In genomic region chr4:1028574-1029220, GRCh38 we compare ENCODE assay signal across 21 cellular contexts. TPM values are rescaled to one million over a fixed set of nuclear protein-coding genes. Genes with fewer than 3 reads are reported as not detected.
A peak's percentile ranks its signal among the peaks of the same experiment; 100 is the strongest.
DNase-seq lines count a peak whose midpoint lies in the region; ATAC-seq, FAIRE-seq and TF ChIP-seq lines count a peak whose summit lies in the region.
"Had no signal": no experiment of that assay in that cellular context is flagged by ENCODE, and none has a peak within 500 bp of the region (broad histone marks: within the 10 kb centered on the region; RNA-seq: fewer than 3 reads in every experiment).

No MANE protein-coding gene starts in this region.

- TF ChIP-seq EP300 in K562 (IDR thresholded peaks at IDR 0.05; ENCODE audit: low read length): no peak

- no peak overlapping the region for H4K5ac ChIP-seq in H9 (ENCODE audit: insufficient read length, low read depth, low read length)

- no peak overlapping the region for H2AFZ ChIP-seq in H9 (ENCODE audit: low read length)
- H2AFZ ChIP-seq in K562 (ENCODE audit: low read depth, low read length): no peak overlapping the region
- H2AFZ ChIP-seq in neuronal stem cell (ENCODE audit: low read length): no peak overlapping the region

- H4K8ac ChIP-seq in H9 (replicated peaks; ENCODE audit: insufficient read length, low read depth, low read length): no peak overlapping the region
- H4K8ac ChIP-seq in neuronal stem cell (ENCODE audit: low read depth, low read length): peak overlapping the region; percentile 43

- no TSS peak for BruUV-seq in K562 (replicated peaks; lab: Mats Ljungman, UMichigan)

- ATAC-seq in K562 (no peak), HG02623 (IDR thresholded peaks at IDR 0.05; ENCODE audit: unreplicated experiment) (no peak), GM18502 (IDR thresholded peaks at IDR 0.05; ENCODE audit: poor library complexity, unreplicated experiment) (no peak)
- ATAC-seq: CD8-positive, alpha-beta T cell had no signal

- H3K79me1 ChIP-seq in H9 (ENCODE audit: insufficient read depth, low read depth, low read length, poor library complexity, severe bottlenecking) (no peaks in the 10 kb centered on the region), neuronal stem cell (ENCODE audit: low read depth, low read length) (peaks cover 5% of the 10 kb centered on the region)

- H3K23me2 ChIP-seq in H9 (ENCODE audit: insufficient read length, low read depth, low read length, poor library complexity, severe bottlenecking): no peaks in the 10 kb centered on the region

- no peak overlapping the region for H2BK20ac ChIP-seq in H9 (ENCODE audit: low read depth, low read length, poor library complexity, severe bottlenecking)

- H3K23ac ChIP-seq in H9 (ENCODE audit: insufficient read length, low read depth, low read length) (no peak overlapping the region), neuronal stem cell (ENCODE audit: low read depth, low read length, poor library complexity) (peak overlapping the region; percentile 89)

- H2BK12ac ChIP-seq in H9 (ENCODE audit: insufficient read length, low read depth, low read length): no peak overlapping the region
- H2BK12ac ChIP-seq in neuronal stem cell (ENCODE audit: low read length): peak overlapping the region; percentile 99

- H2BK5ac ChIP-seq in H9 (ENCODE audit: insufficient read length, low read length) (no peak overlapping the region), neuronal stem cell (ENCODE audit: low read length) (peak overlapping the region; percentile 90)

- H3K79me2 ChIP-seq in H9 (ENCODE audit: insufficient read depth, low read length): no peaks in the 10 kb centered on the region
- H3K79me2 ChIP-seq in K562 (ENCODE audit: control insufficient read depth, insufficient read depth, low read length): no peaks in the 10 kb centered on the region

- no peak overlapping the region for H3T11ph ChIP-seq in H9 (ENCODE audit: low read length)

- no peak overlapping the region for H3K56ac ChIP-seq in H9 (ENCODE audit: insufficient read length, low read depth, low read length)

- TF ChIP-seq RAD21 in K562 (CRISPR knock-in tag; conservative IDR thresholded peaks at IDR 0.05 in 1 of 2, IDR thresholded peaks at IDR 0.05 in 1 of 2): no peak

- H3K4me2 ChIP-seq in H9 (ENCODE audit: insufficient read depth, insufficient read length, low read length) (no peak overlapping the region), K562 (ENCODE audit: insufficient read depth, low read length) (no peak overlapping the region), neuronal stem cell (ENCODE audit: insufficient read depth, low read length, poor library complexity, severe bottlenecking) (no peak overlapping the region)
- H3K4me2 ChIP-seq: KMS-11 had no signal

- H3K36me3 Mint-ChIP-seq in H9 (ENCODE audit: insufficient read depth in 1 of 3, low read depth in 3 of 3): peaks cover 8 to 13% (median 12%) of the 10 kb centered on the region in 3 experiments; a peak in 6 of 7 replicates

- DNase-seq in 8988T (peak; percentile 41), H9 (no peak), K562 (ENCODE audit: extremely low read depth in 1 of 4, low spot score in 3 of 4) (no peak), neuronal stem cell (ENCODE audit: low spot score) (no peak)
- DNase-seq in activated CD4-positive, CD25-positive, alpha-beta regulatory T cell treated with anti-CD3 and anti-CD28 coated beads, Interleukin-2, amount 50 U/mL, for 72 hours: no peak
- DNase-seq: CD8-positive, alpha-beta T cell; COR-L47; DMS153; DMS79 treated with DMSO at 0.1 percent for 48 hours; EL; IMR-90 had no signal

- no peak overlapping the region for H3K4ac ChIP-seq in H9 (ENCODE audit: low read depth, low read length)
- peak overlapping the region; percentile 89 for H3K4ac ChIP-seq in neuronal stem cell (ENCODE audit: low read length)

- H3K4me1 ChIP-seq in H9 (ENCODE audit: insufficient read depth, low read length) (no peaks in the 10 kb centered on the region; the same call in 1 of the 2 replicates), K562 (replicated peaks in 1 of 2; ENCODE audit: control insufficient read depth in 2 of 2, insufficient read depth in 2 of 2, low read length in 2 of 2) (peaks cover 3 to 77% of the 10 kb centered on the region in 2 experiments; a peak in 4 of 5 replicates), neuronal stem cell (ENCODE audit: control insufficient read depth in 2 of 2, insufficient read depth in 1 of 2, low read depth in 1 of 2, low read length in 2 of 2) (peaks cover 12 to 35% of the 10 kb centered on the region in 2 donors)

- peak; percentile 28; the same call in 1 of the 2 replicates for TF ChIP-seq POLR2A in K562 (conservative IDR thresholded peaks at IDR 0.05)

- no peak overlapping the region for H2BK120ac ChIP-seq in H9 (ENCODE audit: low read depth, low read length, poor library complexity, severe bottlenecking)
- no peak overlapping the region for H2BK120ac ChIP-seq in neuronal stem cell (ENCODE audit: low read depth, low read length)

- H3K14ac ChIP-seq in H9 (ENCODE audit: insufficient read depth, low read length): no peak overlapping the region
- peak overlapping the region; percentile 98 for H3K14ac ChIP-seq in neuronal stem cell (ENCODE audit: low read length)

- H3K9me3 Mint-ChIP-seq in H9: peaks cover 0 to 2% of the 10 kb centered on the region in 2 experiments; a peak in 1 of 5 replicates
- H3K9me3 Mint-ChIP-seq: CD8-positive, alpha-beta T cell had no signal

- no peak overlapping the region for H2BK15ac ChIP-seq in H9 (ENCODE audit: low read depth, low read length)
- H2BK15ac ChIP-seq in neuronal stem cell (ENCODE audit: low read length): peak overlapping the region; percentile 58

- H2AK5ac ChIP-seq in H9 (ENCODE audit: insufficient read length, low read length) (no peak overlapping the region), neuronal stem cell (ENCODE audit: low read depth, low read length) (peak overlapping the region; percentile 100)

- H4K20me1 ChIP-seq in H9 (ENCODE audit: control insufficient read depth, insufficient read depth, insufficient read length): no peaks in the 10 kb centered on the region
- H4K20me1 ChIP-seq in K562 (replicated peaks; ENCODE audit: control insufficient read depth, insufficient read depth, low read length): no peaks in the 10 kb centered on the region

- in situ Hi-C loops in K562 (cut with MboI): no loop called here

- H3K27me3 ChIP-seq in H9 (ENCODE audit: insufficient read depth, low read length) (no peaks in the 10 kb centered on the region), K562 (ENCODE audit: control insufficient read depth in 2 of 2, insufficient read depth in 2 of 2, low read length in 2 of 2) (0 out of 5 replicates have a peak, but pooled peaks cover 0 to 6% of the 10 kb centered on the region in 2 experiments), neuronal stem cell (ENCODE audit: control insufficient read depth in 3 of 3, insufficient read depth in 3 of 3, low read depth in 1 of 3, low read length in 3 of 3) (peaks cover 0 to 7% (median 0%) of the 10 kb centered on the region in 3 experiments)

- H3K9me3 ChIP-seq in H9 (ENCODE audit: control insufficient read depth, low read depth, low read length) (no peaks in the 10 kb centered on the region), K562 (replicated peaks; ENCODE audit: control insufficient read depth, insufficient read depth, low read depth, low read length) (no peaks in the 10 kb centered on the region; the same call in 1 of the 2 replicates), neuronal stem cell (replicated peaks in 1 of 2; ENCODE audit: control insufficient read depth in 2 of 2, insufficient read depth in 1 of 2, low read depth in 1 of 2, low read length in 2 of 2) (peaks cover 0 to 11% of the 10 kb centered on the region in 2 donors)

- H4K91ac ChIP-seq in H9 (ENCODE audit: insufficient read length, low read depth, low read length) (no peak overlapping the region), neuronal stem cell (ENCODE audit: low read depth, low read length, poor library complexity) (no peak overlapping the region)

- no peak for TF ChIP-seq CTCF in H9 (conservative IDR thresholded peaks at IDR 0.05)
- no peak for TF ChIP-seq CTCF in K562 (IDR thresholded peaks at IDR 0.05 in 2 of 3, conservative IDR thresholded peaks at IDR 0.05 in 1 of 3; ENCODE audit: insufficient read depth in 2 of 3, low read depth in 1 of 3, low read length in 3 of 3)

- no peak overlapping the region for H3K4me3 Mint-ChIP-seq in H9
- H3K4me3 Mint-ChIP-seq: B cell; CD14-positive monocyte; CD8-positive, alpha-beta T cell had no signal

- CTCF ChIA-PET in K562 (lab: Yijun Ruan, JAX; ENCODE audit: low intra/inter-chr PET ratio): no interaction called here

- no peak overlapping the region for H3K4me3 ChIP-seq in K562
- H3K4me3 ChIP-seq in neuronal stem cell (ENCODE audit: low read length in 2 of 2): peak overlapping the region in 1 of 2 donors; percentile 34

- H3K27ac Mint-ChIP-seq in H9: no peak overlapping the region
- H3K27ac Mint-ChIP-seq: B cell; CD14-positive monocyte; CD8-positive, alpha-beta T cell had no signal

- H3K9ac ChIP-seq in H9 (ENCODE audit: extremely low read depth, insufficient read length, low read length): no peak overlapping the region
- H3K9ac ChIP-seq in K562 (ENCODE audit: insufficient read depth in 1 of 2, low read depth in 2 of 2, low read length in 2 of 2): peak overlapping the region in 1 of 2 experiments; percentile 70; a peak in 1 of 4 replicates
- H3K9ac ChIP-seq in neuronal stem cell (ENCODE audit: low read depth, low read length, poor library complexity): peak overlapping the region; percentile 77
- H3K9ac ChIP-seq: KMS-11 had no signal

- no peak for FAIRE-seq in K562 (lab: Jason Lieb, UNC)
- FAIRE-seq: D721Med, G401.6, GM12892, GM19239, H54 had no signal

- H3K18ac ChIP-seq in H9 (ENCODE audit: insufficient read length, low read depth, low read length): peak overlapping the region; percentile 0
- peak overlapping the region; percentile 5 for H3K18ac ChIP-seq in neuronal stem cell (ENCODE audit: low read length)

- no peaks in the 10 kb centered on the region for H3K27me3 Mint-ChIP-seq in H9 (ENCODE audit: low read depth)
- H3K27me3 Mint-ChIP-seq: B cell had no signal

- H3K4me1 Mint-ChIP-seq in H9: peaks cover 0 to 4% of the 10 kb centered on the region in 2 experiments; a peak in 1 of 4 replicates

- no CpG with 5 or more reads among the region's 36 CpGs for WGBS in H9 (ENCODE audit: extremely low coverage, insufficient read length, low lambda C conversion rate)
- WGBS in K562 (ENCODE audit: insufficient coverage, low coverage, missing lambda C conversion rate): 42% methylated on average over 24 of the region's 36 CpGs
- WGBS in neuronal stem cell (ENCODE audit: extremely low coverage in 2 of 2, insufficient read length in 2 of 2, insufficient replicate concordance in 1 of 2), 2 donors: no CpG with 5 or more reads among the region's 36 CpGs

- peaks cover 22% of the 10 kb centered on the region; the same call in 2 of the 3 replicates for H3K36me3 ChIP-seq in K562 (ENCODE audit: control insufficient read depth, insufficient read depth, low read length)
- peaks cover 20 to 27% of the 10 kb centered on the region in 2 donors for H3K36me3 ChIP-seq in neuronal stem cell (replicated peaks in 1 of 2; ENCODE audit: control insufficient read depth in 2 of 2, insufficient read depth in 2 of 2, low read length in 2 of 2)

- POLR2A ChIA-PET in K562 (lab: Yijun Ruan, JAX): interaction anchor here (0.7 kb wide), 1 partner anchor 315 kb away, joined by 3 read pairs; no protein-coding TSS in a partner anchor

- H3K9me1 ChIP-seq in K562 (ENCODE audit: control insufficient read depth, insufficient read depth, low read length): no peaks in the 10 kb centered on the region

- H3K27ac ChIP-seq in H9 (ENCODE audit: insufficient read length, low read depth, low read length): no peak overlapping the region
- no peak overlapping the region for H3K27ac ChIP-seq in K562 (ENCODE audit: extremely low read depth, low read depth, low read length)
- H3K27ac ChIP-seq in neuronal stem cell (replicated peaks; ENCODE audit: low read length): peak overlapping the region; percentile 9
- H3K27ac ChIP-seq: KMS-11 had no signal

- intact Hi-C loops in K562 (cut with micrococcal nuclease): no loop called here

RNA-seq across cellular contexts. Expression of gene FGFRL1, which starts 17.3 kb away (rescaled TPM):
- total RNA-seq in H9 (2021) (25.8 and 26.1 TPM in 2 replicates), K562 (2014; rRNA removed) (21.6 and 30.7 TPM in 2 replicates), K562 (2014; rRNA removed; fragmentation: Illumina TruSeq; extraction: Trizol) (5.3 and 7.1 TPM in 2 replicates), K562 (2015; rRNA removed; fragmentation: Illumina TruSeq; extraction: Trizol) (10.4 and 11.4 TPM in 2 replicates), K562 (2021) (45.6 and 49.9 TPM in 2 replicates)
- 24.3 and 107 TPM in 2 replicates for total RNA-seq in K562 (2011; cell fraction: chromatin; rRNA removed; ENCODE audit: low replicate concordance)
- total RNA-seq in K562 (2011; cell fraction: nucleolus; rRNA removed): 71.6 and 76.2 TPM in 2 replicates
- 78.9 and 124 TPM in 2 replicates for total RNA-seq in K562 (2011; cell fraction: nucleoplasm; rRNA removed)
- polyA plus RNA-seq in K562 (2011; rRNA removed) (14.6 and 18.3 TPM in 2 replicates), K562 (2014; fragmentation: Illumina TruSeq; extraction: Trizol) (17.1 and 25.2 TPM in 2 replicates), K562 (2014; fragmentation: Nextera tagmentation; extraction: Ambion mirVana) (under 1 TPM; 0.34 to 0.53 TPM), K562 (2014; rRNA removed) (15.1 and 15.6 TPM in 2 replicates)
- 39.0 and 72.2 TPM in 2 replicates for polyA plus RNA-seq in K562 (2011; cell fraction: cytosol; rRNA removed)
- polyA plus RNA-seq in K562 (2011; cell fraction: nucleus; rRNA removed): 55.9 and 72.5 TPM in 2 replicates
- 28.5 and 35.1 TPM in 2 replicates for polyA plus RNA-seq in K562 (2012)
- 73.8 and 144 TPM in 2 replicates for polyA minus RNA-seq in K562 (2011; rRNA and poly(A)+ RNA removed)
- polyA minus RNA-seq in K562 (2011; cell fraction: cytosol; rRNA and poly(A)+ RNA removed): 42.8 and 52.2 TPM in 2 replicates
- polyA minus RNA-seq in K562 (2011; cell fraction: nucleus; rRNA and poly(A)+ RNA removed): 20.8 and 21.0 TPM in 2 replicates
- 67.8 TPM for polyA plus RNA-seq in neuronal stem cell (2013, experiment 1 of 2)
- 66.3 TPM for polyA plus RNA-seq in neuronal stem cell (2013, experiment 2 of 2)

RNA-seq across cellular contexts. Expression of gene SLC26A1, which starts 35.5 kb away (rescaled TPM):
- total RNA-seq in H9 (2021) (0.09 and 0.13 TPM in 2 replicates), K562 (2014; rRNA removed) (1.6 TPM in 2 replicates), K562 (2014; rRNA removed; fragmentation: Illumina TruSeq; extraction: Trizol) (0.40 and 0.96 TPM in 2 replicates), K562 (2015; rRNA removed; fragmentation: Illumina TruSeq; extraction: Trizol) (1.8 and 2.2 TPM in 2 replicates), K562 (2021) (3.1 and 4.2 TPM in 2 replicates)
- 5.5 and 11.7 TPM in 2 replicates for total RNA-seq in K562 (2011; cell fraction: chromatin; rRNA removed; ENCODE audit: low replicate concordance)
- 8.4 and 9.3 TPM in 2 replicates for total RNA-seq in K562 (2011; cell fraction: nucleolus; rRNA removed)
- 4.1 and 4.2 TPM in 2 replicates for total RNA-seq in K562 (2011; cell fraction: nucleoplasm; rRNA removed)
- polyA plus RNA-seq in K562 (2011; rRNA removed) (0.95 and 2.0 TPM in 2 replicates), K562 (2014; fragmentation: Illumina TruSeq; extraction: Trizol) (0.56 and 0.69 TPM in 2 replicates), K562 (2014; fragmentation: Nextera tagmentation; extraction: Ambion mirVana) (under 1 TPM; 0.11 to 0.24 TPM), K562 (2014; rRNA removed) (1.4 and 2.1 TPM in 2 replicates)
- 1.0 and 2.7 TPM in 2 replicates for polyA plus RNA-seq in K562 (2011; cell fraction: cytosol; rRNA removed)
- polyA plus RNA-seq in K562 (2011; cell fraction: nucleus; rRNA removed): 9.1 and 12.1 TPM in 2 replicates
- 4.4 and 8.2 TPM in 2 replicates for polyA plus RNA-seq in K562 (2012)
- 0.51 and 0.74 TPM in 2 replicates for polyA minus RNA-seq in K562 (2011; rRNA and poly(A)+ RNA removed)
- 1.7 TPM in 2 replicates for polyA minus RNA-seq in K562 (2011; cell fraction: cytosol; rRNA and poly(A)+ RNA removed)
- 3.9 and 6.3 TPM in 2 replicates for polyA minus RNA-seq in K562 (2011; cell fraction: nucleus; rRNA and poly(A)+ RNA removed)
- 0.13 TPM for polyA plus RNA-seq in neuronal stem cell (2013, experiment 1 of 2)
- 0.15 TPM for polyA plus RNA-seq in neuronal stem cell (2013, experiment 2 of 2)
- total RNA-seq: IMR-90 had no signal

RNA-seq across cellular contexts. Expression of gene IDUA, which starts 41.9 kb away (rescaled TPM):
- total RNA-seq in H9 (2021) (9.4 and 14.5 TPM in 2 replicates), K562 (2014; rRNA removed) (9.9 and 10.1 TPM in 2 replicates), K562 (2014; rRNA removed; fragmentation: Illumina TruSeq; extraction: Trizol) (0.26 and 0.69 TPM in 2 replicates), K562 (2015; rRNA removed; fragmentation: Illumina TruSeq; extraction: Trizol) (3.1 and 4.8 TPM in 2 replicates), K562 (2021) (13.6 and 16.1 TPM in 2 replicates)
- 7.8 and 35.6 TPM in 2 replicates for total RNA-seq in K562 (2011; cell fraction: chromatin; rRNA removed; ENCODE audit: low replicate concordance)
- total RNA-seq in K562 (2011; cell fraction: nucleolus; rRNA removed): 35.8 and 36.4 TPM in 2 replicates
- 12.5 and 18.8 TPM in 2 replicates for total RNA-seq in K562 (2011; cell fraction: nucleoplasm; rRNA removed)
- polyA plus RNA-seq in K562 (2011; rRNA removed) (1.2 and 2.2 TPM in 2 replicates), K562 (2014; fragmentation: Illumina TruSeq; extraction: Trizol) (0.30 and 1.2 TPM in 2 replicates), K562 (2014; fragmentation: Nextera tagmentation; extraction: Ambion mirVana) (under 1 TPM; 0.04 to 0.13 TPM), K562 (2014; rRNA removed) (11.2 and 14.1 TPM in 2 replicates)
- polyA plus RNA-seq in K562 (2011; cell fraction: cytosol; rRNA removed): 0.90 and 2.8 TPM in 2 replicates
- 34.5 and 72.8 TPM in 2 replicates for polyA plus RNA-seq in K562 (2011; cell fraction: nucleus; rRNA removed)
- polyA plus RNA-seq in K562 (2012): 9.8 and 26.2 TPM in 2 replicates
- polyA minus RNA-seq in K562 (2011; rRNA and poly(A)+ RNA removed): 0.36 and 0.70 TPM in 2 replicates
- 7.3 and 13.7 TPM in 2 replicates for polyA minus RNA-seq in K562 (2011; cell fraction: cytosol; rRNA and poly(A)+ RNA removed)
- polyA minus RNA-seq in K562 (2011; cell fraction: nucleus; rRNA and poly(A)+ RNA removed): 10.0 and 12.1 TPM in 2 replicates
- polyA plus RNA-seq in neuronal stem cell (2013, experiment 1 of 2): 6.9 TPM
- 5.7 TPM for polyA plus RNA-seq in neuronal stem cell (2013, experiment 2 of 2)

RNA-seq across cellular contexts. Expression of gene DGKQ, which starts 55.3 kb away (rescaled TPM):
- total RNA-seq in H9 (2021) (11.4 and 12.4 TPM in 2 replicates), K562 (2014; rRNA removed) (17.0 and 19.1 TPM in 2 replicates), K562 (2014; rRNA removed; fragmentation: Illumina TruSeq; extraction: Trizol) (1.2 and 1.7 TPM in 2 replicates), K562 (2015; rRNA removed; fragmentation: Illumina TruSeq; extraction: Trizol) (6.1 and 6.3 TPM in 2 replicates), K562 (2021) (18.4 and 22.0 TPM in 2 replicates)
- total RNA-seq in K562 (2011; cell fraction: chromatin; rRNA removed; ENCODE audit: low replicate concordance): 27.1 and 96.1 TPM in 2 replicates
- 70.2 and 86.6 TPM in 2 replicates for total RNA-seq in K562 (2011; cell fraction: nucleolus; rRNA removed)
- 28.7 and 35.0 TPM in 2 replicates for total RNA-seq in K562 (2011; cell fraction: nucleoplasm; rRNA removed)
- polyA plus RNA-seq in K562 (2011; rRNA removed) (5.6 and 6.8 TPM in 2 replicates), K562 (2014; fragmentation: Illumina TruSeq; extraction: Trizol) (2.6 and 7.3 TPM in 2 replicates), K562 (2014; fragmentation: Nextera tagmentation; extraction: Ambion mirVana) (under 1 TPM; 0.17 to 0.27 TPM), K562 (2014; rRNA removed) (15.3 and 15.7 TPM in 2 replicates)
- polyA plus RNA-seq in K562 (2011; cell fraction: cytosol; rRNA removed): 5.6 and 16.4 TPM in 2 replicates
- 86.6 and 144 TPM in 2 replicates for polyA plus RNA-seq in K562 (2011; cell fraction: nucleus; rRNA removed)
- polyA plus RNA-seq in K562 (2012): 13.1 and 23.6 TPM in 2 replicates
- polyA minus RNA-seq in K562 (2011; rRNA and poly(A)+ RNA removed): 1.9 and 2.5 TPM in 2 replicates
- polyA minus RNA-seq in K562 (2011; cell fraction: cytosol; rRNA and poly(A)+ RNA removed): 5.5 and 7.7 TPM in 2 replicates
- 17.1 and 17.2 TPM in 2 replicates for polyA minus RNA-seq in K562 (2011; cell fraction: nucleus; rRNA and poly(A)+ RNA removed)
- polyA plus RNA-seq in neuronal stem cell (2013, experiment 1 of 2): 5.4 TPM
- polyA plus RNA-seq in neuronal stem cell (2013, experiment 2 of 2): 5.2 TPM
